ENCODE assay signal across 12 cellular contexts in genomic region chr1:66251521-66251920, GRCh38.
DNase-seq lines count a peak whose midpoint lies in the region; ATAC-seq, FAIRE-seq and TF ChIP-seq lines count a peak whose summit lies in the region.
"Had no signal": no experiment of that assay in that cellular context is flagged by ENCODE, and none has a peak within 500 bp of the region (broad histone marks: within the 10 kb centered on the region; RNA-seq: fewer than 3 reads in every experiment).

No MANE protein-coding gene starts in this region.

- ATAC-seq in GM18498 (IDR thresholded peaks at IDR 0.05; ENCODE audit: unreplicated experiment) (peak; percentile 37), GM18517 (IDR thresholded peaks at IDR 0.05; ENCODE audit: unreplicated experiment) (no peak), HG02763 (IDR thresholded peaks at IDR 0.05; ENCODE audit: unreplicated experiment) (no peak)

- H3K9me3 ChIP-seq in OCI-LY7 (ENCODE audit: low read length) = no peaks in the 10 kb centered on the region
- H3K9me3 ChIP-seq: SJSA1 had no signal

- no TSS peak for BruUV-seq in OCI-LY7 (replicated peaks; lab: Mats Ljungman, UMichigan)

- peak; percentile 58 for FAIRE-seq in H54 (lab: Jason Lieb, UNC)

- no peak for TF ChIP-seq POLR2A in H54 (IDR thresholded peaks at IDR 0.05; ENCODE audit: low read depth, low read length)

- no peaks in the 10 kb centered on the region for H4K20me1 ChIP-seq in OCI-LY7 (ENCODE audit: insufficient read depth, low read length)

- intact Hi-C loops in OCI-LY7 (cut with micrococcal nuclease; ENCODE audit: unreplicated experiment) = loop anchor here (5.0 kb wide), 1 partner anchor 476 kb away; no protein-coding TSS in a partner anchor

- CTCF ChIA-PET in OCI-LY7 (lab: Charles Lee; ENCODE audit: unreplicated experiment) = interaction anchor here (0.5 to 4.2 kb wide), 4 partner anchors 8 to 198 kb away, joined by 3 to 28 read pairs (median 4); no protein-coding TSS in a partner anchor

- H3K27ac ChIP-seq in OCI-LY7 (ENCODE audit: low read depth, low read length, poor library complexity, severe bottlenecking) = no peak overlapping the region
- H3K27ac ChIP-seq: SJSA1 had no signal

- no peaks in the 10 kb centered on the region for H3K9me2 ChIP-seq in OCI-LY7 (ENCODE audit: insufficient read depth, low read length)

- no peak overlapping the region for H3K4me3 ChIP-seq in OCI-LY7 (ENCODE audit: low read depth, low read length, poor library complexity, severe bottlenecking)
- H3K4me3 ChIP-seq: SJSA1 had no signal

- POLR2A ChIA-PET in OCI-LY7 (lab: Charles Lee) = interaction anchor here (0.6 to 3.9 kb wide), 9 partner anchors 8 to 198 kb away, joined by 3 to 25 read pairs (median 3); no protein-coding TSS in a partner anchor

- no peak for DNase-seq in H54 (ENCODE audit: insufficient read length, low spot score)
- DNase-seq in OCI-LY7 (ENCODE audit: low spot score) = peak; percentile 34
- peak; percentile 75 for DNase-seq in islet precursor cell
- no peak for DNase-seq in AG08396 (ENCODE audit: low spot score)
- DNase-seq: activated T-cell treated with anti-CD3 and anti-CD28 coated beads, Interleukin-2, amount 50 U/mL, for 1 hour; foreskin melanocyte; NCI-H1092 treated with DMSO at 0.1 percent for 48 hours; retina had no signal

- no peak overlapping the region; the same call in 1 of the 2 replicates for H2AFZ ChIP-seq in OCI-LY7 (ENCODE audit: low read length)

- no peaks in the 10 kb centered on the region for H3K79me2 ChIP-seq in OCI-LY7 (ENCODE audit: insufficient read depth, low read depth, low read length)

- no peak overlapping the region for H3K4me2 ChIP-seq in OCI-LY7 (ENCODE audit: low read length)

- H3K4me1 ChIP-seq in OCI-LY7 (ENCODE audit: insufficient read depth, low read length, poor library complexity, severe bottlenecking) = peaks cover 18% of the 10 kb centered on the region

- no peak for TF ChIP-seq CTCF in OCI-LY7 (conservative IDR thresholded peaks at IDR 0.05; ENCODE audit: low read length)

- no peaks in the 10 kb centered on the region for H3K36me3 ChIP-seq in OCI-LY7 (ENCODE audit: insufficient read depth, low read length)
- H3K36me3 ChIP-seq: SJSA1 had no signal

Comparison
In these comparisons a context has a peak if more than half of its experiments do, and no peak if none do; other contexts are left out.
1. DNase-seq: peak in OCI-LY7 (single experiment) and islet precursor cell (single experiment); none in H54 (single experiment) and AG08396 (single experiment).